ENCODE assay signal across 19 cellular contexts in the genomic region with DNA sequence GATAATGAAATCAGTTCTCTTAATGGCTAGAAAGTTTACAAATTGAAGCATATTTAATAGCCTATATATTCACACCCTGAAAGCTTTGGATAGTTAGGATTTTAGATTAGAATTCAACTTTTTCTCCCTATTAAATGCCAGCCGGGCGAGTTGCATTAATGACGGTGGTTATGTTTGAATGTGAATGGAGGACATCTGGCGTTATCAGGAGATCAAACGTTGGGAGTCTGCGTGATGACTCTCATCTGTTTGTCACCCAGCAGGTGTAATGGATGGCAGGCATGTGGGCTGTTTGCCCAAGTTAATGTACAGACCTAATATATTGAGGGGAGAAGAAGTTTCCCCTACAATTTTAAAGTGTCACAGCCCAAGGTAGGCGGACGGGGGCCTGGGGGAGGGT.
DNase-seq lines count a peak whose midpoint lies in the region; ATAC-seq and TF ChIP-seq lines count a peak whose summit lies in the region.
"Had no signal": no experiment of that assay in that cellular context is flagged by ENCODE, and none has a peak within 500 bp of the region (broad histone marks: within the 10 kb centered on the region; RNA-seq: fewer than 3 reads in every experiment).

No MANE protein-coding gene starts in this region.

- H3K36me3 ChIP-seq in ectodermal cell (ENCODE audit: control insufficient read depth, insufficient read depth, low read length): no peaks in the 10 kb centered on the region
- H3K36me3 ChIP-seq in heart left ventricle: no peaks in the 10 kb centered on the region
- H3K36me3 ChIP-seq: MG63, Peyer's patch had no signal

- H3K27me3 ChIP-seq in ectodermal cell (ENCODE audit: control insufficient read depth, insufficient read depth, low read length, poor library complexity, severe bottlenecking) (no peaks in the 10 kb centered on the region), heart left ventricle (peaks cover 0 to 5% (median 0%) of the 10 kb centered on the region in 9 donors)
- H3K27me3 ChIP-seq: Peyer's patch had no signal

- DNase-seq in NCI-H82 (lab: John Stamatoyannopoulos, UW) (peak; percentile 24), NCI-H82 treated with DMSO at 0.1 percent for 48 hours (lab: John Stamatoyannopoulos, UW; ENCODE audit: unreplicated experiment) (no peak), NCI-H69 (lab: John Stamatoyannopoulos, UW) (peak; percentile 95), heart left ventricle (no peak)
- no peak for DNase-seq in activated effector memory CD4-positive, alpha-beta T cell treated with Interleukin-2 at 50 U/mL for 16 hours
- DNase-seq: CD4-positive, alpha-beta memory T cell; GM23248; Karpas-422; MG63; NCI-H1092 treated with DMSO at 0.1 percent for 48 hours; NCI-H146; NCI-H2107; NCI-H510A; NK-92 treated with Interleukin-12 subunit alpha and Interleukin-12 subunit beta, amount 100 ng/mL, for 24 hours; Peyer's patch; Right ventricle myocardium superior had no signal

- H3K9me3 ChIP-seq in ectodermal cell (ENCODE audit: control insufficient read depth, low read length): no peaks in the 10 kb centered on the region
- H3K9me3 ChIP-seq in heart left ventricle: no peaks in the 10 kb centered on the region
- H3K9me3 ChIP-seq: MG63 had no signal

- TF ChIP-seq POLR2A in heart left ventricle (IDR thresholded peaks at IDR 0.05): no peak

- ATAC-seq in heart left ventricle (no peak), HG03025 (IDR thresholded peaks at IDR 0.05; ENCODE audit: low FRiP score, unreplicated experiment) (no peak)
- ATAC-seq: HCT116 had no signal

- no peak for TF ChIP-seq CTCF in heart left ventricle (IDR thresholded peaks at IDR 0.05)

- WGBS in ectodermal cell, 2 experiments: 72 to 77% methylated on average over 8 of the region's 8 CpGs
- 75 to 81% (median 78%) methylated on average over 8 of the region's 8 CpGs for WGBS in heart left ventricle, 4 donors

- H3K4me3 ChIP-seq in ectodermal cell (ENCODE audit: insufficient read depth, low read depth, low read length): no peak overlapping the region
- no peak overlapping the region for H3K4me3 ChIP-seq in heart left ventricle
- H3K4me3 ChIP-seq: GM23248, MG63, Peyer's patch had no signal

- H3K27ac ChIP-seq in ectodermal cell (ENCODE audit: insufficient read depth, low read depth, low read length, poor library complexity, severe bottlenecking): peak overlapping the region; percentile 64
- no peak overlapping the region for H3K27ac ChIP-seq in heart left ventricle
- H3K27ac ChIP-seq: GM23248, Peyer's patch had no signal

- H3K4me1 ChIP-seq in ectodermal cell (ENCODE audit: control insufficient read depth, insufficient read depth, low read length) (peaks cover 22% of the 10 kb centered on the region), heart left ventricle (no peaks in the 10 kb centered on the region)
- H3K4me1 ChIP-seq: Peyer's patch had no signal

- intact Hi-C loops in heart left ventricle (cut with DNase I): no loop called here

Comparison
In these comparisons a context has a peak if more than half of its experiments do, and no peak if none do; other contexts are left out.
1. DNase-seq: peak in NCI-H82 (single experiment) and NCI-H69 (single experiment); none in NCI-H82 treated with DMSO at 0.1 percent for 48 hours (single experiment), activated effector memory CD4-positive, alpha-beta T cell treated with Interleukin-2 at 50 U/mL for 16 hours (single experiment) and heart left ventricle (0 of 5).